Comparison of ENCODE assay signal across 1 cellular context in genomic region chr1:22728751-22729399, GRCh38.
TF ChIP-seq lines count a peak whose summit lies in the region.

No MANE protein-coding gene starts in this region.

TF ChIP-seq in HepG2, 621 proteins besides CTCF, POLR2A, EP300 and RAD21:
- TF ChIP-seq, protein P1, sequence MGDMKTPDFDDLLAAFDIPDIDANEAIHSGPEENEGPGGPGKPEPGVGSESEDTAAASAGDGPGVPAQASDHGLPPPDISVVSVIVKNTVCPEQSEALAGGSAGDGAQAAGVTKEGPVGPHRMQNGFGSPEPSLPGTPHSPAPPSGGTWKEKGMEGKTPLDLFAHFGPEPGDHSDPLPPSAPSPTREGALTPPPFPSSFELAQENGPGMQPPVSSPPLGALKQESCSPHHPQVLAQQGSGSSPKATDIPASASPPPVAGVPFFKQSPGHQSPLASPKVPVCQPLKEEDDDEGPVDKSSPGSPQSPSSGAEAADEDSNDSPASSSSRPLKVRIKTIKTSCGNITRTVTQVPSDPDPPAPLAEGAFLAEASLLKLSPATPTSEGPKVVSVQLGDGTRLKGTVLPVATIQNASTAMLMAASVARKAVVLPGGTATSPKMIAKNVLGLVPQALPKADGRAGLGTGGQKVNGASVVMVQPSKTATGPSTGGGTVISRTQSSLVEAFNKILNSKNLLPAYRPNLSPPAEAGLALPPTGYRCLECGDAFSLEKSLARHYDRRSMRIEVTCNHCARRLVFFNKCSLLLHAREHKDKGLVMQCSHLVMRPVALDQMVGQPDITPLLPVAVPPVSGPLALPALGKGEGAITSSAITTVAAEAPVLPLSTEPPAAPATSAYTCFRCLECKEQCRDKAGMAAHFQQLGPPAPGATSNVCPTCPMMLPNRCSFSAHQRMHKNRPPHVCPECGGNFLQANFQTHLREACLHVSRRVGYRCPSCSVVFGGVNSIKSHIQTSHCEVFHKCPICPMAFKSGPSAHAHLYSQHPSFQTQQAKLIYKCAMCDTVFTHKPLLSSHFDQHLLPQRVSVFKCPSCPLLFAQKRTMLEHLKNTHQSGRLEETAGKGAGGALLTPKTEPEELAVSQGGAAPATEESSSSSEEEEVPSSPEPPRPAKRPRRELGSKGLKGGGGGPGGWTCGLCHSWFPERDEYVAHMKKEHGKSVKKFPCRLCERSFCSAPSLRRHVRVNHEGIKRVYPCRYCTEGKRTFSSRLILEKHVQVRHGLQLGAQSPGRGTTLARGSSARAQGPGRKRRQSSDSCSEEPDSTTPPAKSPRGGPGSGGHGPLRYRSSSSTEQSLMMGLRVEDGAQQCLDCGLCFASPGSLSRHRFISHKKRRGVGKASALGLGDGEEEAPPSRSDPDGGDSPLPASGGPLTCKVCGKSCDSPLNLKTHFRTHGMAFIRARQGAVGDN (CRISPR knock-in tag; IDR thresholded peaks at IDR 0.05) = peak; percentile 11; the same call in 1 of the 2 replicates
- TF ChIP-seq MAX (IDR thresholded peaks at IDR 0.05) (peak; percentile 46), FIP1L1 (IDR thresholded peaks at IDR 0.05; ENCODE audit: borderline replicate concordance, insufficient read depth, low read depth, low read length) (no peak)
